In the genomic region with DNA sequence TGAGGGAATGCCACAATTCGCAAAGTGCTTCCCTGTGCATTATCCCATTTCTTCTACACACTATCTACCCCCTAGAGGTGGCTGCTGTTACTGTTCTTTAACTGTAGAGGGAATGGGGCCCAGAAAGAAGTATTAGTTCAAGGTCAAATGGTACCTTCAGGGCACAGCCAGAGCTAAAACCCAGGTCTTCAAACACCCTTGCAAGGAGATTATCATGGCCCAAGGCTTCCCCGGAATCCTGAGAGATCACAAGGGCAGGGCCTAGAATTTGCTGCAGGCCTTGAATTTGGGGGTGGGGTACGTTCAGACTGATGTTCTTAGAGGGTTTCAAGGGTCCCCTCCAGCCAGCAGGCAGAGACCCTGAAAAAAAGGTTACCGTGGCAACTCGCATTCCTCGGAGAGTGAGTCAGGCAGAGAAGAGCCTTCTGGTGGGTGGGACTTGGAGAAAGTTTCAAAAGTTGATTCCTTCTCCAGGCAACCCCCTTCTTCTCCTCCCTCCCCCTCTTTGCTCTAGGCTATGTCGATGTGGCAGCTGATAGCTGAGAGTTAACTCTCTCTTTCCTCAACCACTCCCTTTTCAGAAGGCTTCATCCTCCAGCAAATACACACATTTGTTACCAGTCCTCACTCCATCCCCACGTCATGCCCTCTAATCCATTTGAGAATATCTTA, we compare ENCODE assay signal across 8 cellular contexts. TPM values are rescaled to one million over a fixed set of nuclear protein-coding genes. Genes with fewer than 3 reads are reported as not detected.
DNase-seq lines count a peak whose midpoint lies in the region; ATAC-seq, FAIRE-seq and TF ChIP-seq lines count a peak whose summit lies in the region.

No MANE protein-coding gene starts in this region.

- peak; percentile 16; the same call in 1 of the 3 replicates for ATAC-seq in HepG2
- peak; percentile 69 for ATAC-seq in upper lobe of right lung
- no peak for ATAC-seq in GM19395 (IDR thresholded peaks at IDR 0.05; ENCODE audit: unreplicated experiment)

- H3K9me3 ChIP-seq in HepG2 (ENCODE audit: low read length) = no peaks in the 10 kb centered on the region
- no peaks in the 10 kb centered on the region for H3K9me3 ChIP-seq in upper lobe of right lung

- TF ChIP-seq RAD21 in HepG2 (CRISPR knock-in tag; IDR thresholded peaks at IDR 0.05) = no peak

- H3K79me2 ChIP-seq in HepG2 (ENCODE audit: insufficient read depth, low read length) = no peaks in the 10 kb centered on the region

- H3K27me3 ChIP-seq in HepG2 (ENCODE audit: control insufficient read depth in 1 of 2, insufficient read depth in 2 of 2, low read length in 2 of 2) (no peaks in the 10 kb centered on the region), upper lobe of right lung (no peaks in the 10 kb centered on the region)

- in situ Hi-C loops in HepG2 (cut with HindIII; ENCODE audit: extremely low pct_ligation_motif_present, low pct_unique_long_range_greater_than_20kb) = no loop called here

- no peaks in the 10 kb centered on the region for H4K20me1 ChIP-seq in HepG2 (ENCODE audit: insufficient read depth, low read length)

- peaks cover 30% of the 10 kb centered on the region for H3K4me1 ChIP-seq in HepG2 (ENCODE audit: insufficient read depth, low read length)
- H3K4me1 ChIP-seq in upper lobe of right lung = peaks cover 54% of the 10 kb centered on the region

- H3K27ac ChIP-seq in HepG2 (ENCODE audit: extremely low read length, insufficient read depth, low read length) (no peak overlapping the region), upper lobe of right lung (peak overlapping the region; percentile 90)

- H3K4me3 ChIP-seq in HepG2 (replicated peaks in 1 of 3; ENCODE audit: insufficient read depth in 1 of 3, low read depth in 2 of 3, low read length in 3 of 3) (no peak overlapping the region), upper lobe of right lung (peak overlapping the region; percentile 62)

- FAIRE-seq in HTR-8/SVneo (lab: Jason Lieb, UNC) (peak; percentile 89), HepG2 (lab: Jason Lieb, UNC) (no peak)

- TF ChIP-seq EP300 in HepG2 (IDR thresholded peaks at IDR 0.05; ENCODE audit: low read depth in 2 of 2, low read length in 2 of 2) (no peak), HepG2 (CRISPR knock-in tag; IDR thresholded peaks at IDR 0.05; ENCODE audit: borderline replicate concordance) (no peak)

- H2AFZ ChIP-seq in HepG2 (ENCODE audit: low read length) = no peak overlapping the region

- no peak overlapping the region for H3K4me2 ChIP-seq in HepG2 (ENCODE audit: low read depth, low read length)

- CTCF ChIA-PET in HepG2 (lab: Yijun Ruan, JAX; ENCODE audit: low intra/inter-chr PET ratio, low total read pairs) = no interaction called here

- BruUV-seq in HepG2 (replicated peaks; lab: Mats Ljungman, UMichigan) = no TSS peak

- DNase-seq in A172 (ENCODE audit: low spot score) (peak; percentile 98), HTR-8/SVneo (ENCODE audit: insufficient read length, low spot score) (peak; percentile 73), cerebellar cortex (ENCODE audit: low spot score) (peak; percentile 43), HepG2 (ENCODE audit: low spot score) (no peak), upper lobe of right lung (no peak), AML-193 (lab: John Stamatoyannopoulos, UW) (no peak), SKM-1 treated with dmso at 0.1 percent for 144 hours (lab: John Stamatoyannopoulos, UW; ENCODE audit: unreplicated experiment) (no peak)

- no peak overlapping the region for H3K9ac ChIP-seq in HepG2 (ENCODE audit: insufficient read depth, low read depth, low read length)

- POLR2A ChIA-PET in HepG2 (lab: Yijun Ruan, JAX) = interaction anchor here (0.9 to 1.1 kb wide), 2 partner anchors 14 to 86 kb away, joined by 3 read pairs; no protein-coding TSS in a partner anchor

- intact Hi-C loops in HepG2 (cut with micrococcal nuclease; ENCODE audit: unreplicated experiment) (loop anchor here (5.0 kb wide), 1 partner anchor 72 kb away; a partner anchor contains a TSS), upper lobe of right lung (cut with DNase I) (no loop called here)

- WGBS in HepG2 (ENCODE audit: low lambda C conversion rate) = 29% methylated on average over 6 of the region's 8 CpGs

- H3K36me3 ChIP-seq in HepG2 (replicated peaks in 1 of 2; ENCODE audit: control insufficient read depth in 1 of 2, insufficient read depth in 2 of 2, low read length in 2 of 2) (no peaks in the 10 kb centered on the region), upper lobe of right lung (peaks cover 7% of the 10 kb centered on the region)

- no peak for TF ChIP-seq CTCF in HepG2 (CRISPR knock-in tag; IDR thresholded peaks at IDR 0.05)
- peak; percentile 31 for TF ChIP-seq CTCF in upper lobe of right lung (IDR thresholded peaks at IDR 0.05)

- no peak for TF ChIP-seq POLR2A in HepG2 (IDR thresholded peaks at IDR 0.05; ENCODE audit: insufficient read depth in 1 of 2, low read depth in 2 of 2, low read length in 2 of 2)

TF ChIP-seq in HepG2, 621 proteins besides CTCF, POLR2A, EP300 and RAD21:
- TF ChIP-seq FOSL2 (CRISPR knock-in tag; IDR thresholded peaks at IDR 0.05) (0 out of 2 replicates have a peak, but pooled peaks have one; percentile 36), RFX3 (CRISPR knock-in tag; IDR thresholded peaks at IDR 0.05) (0 out of 2 replicates have a peak, but pooled peaks have one; percentile 22), TEAD3 (CRISPR knock-in tag; optimal IDR thresholded peaks at IDR 0.05; ENCODE audit: borderline replicate concordance) (peak; percentile 16), BORCS8-MEF2B (CRISPR knock-in tag; IDR thresholded peaks at IDR 0.05) (no peak), ZC3H13 (CRISPR knock-in tag; IDR thresholded peaks at IDR 0.05) (no peak), PLRG1 (conservative IDR thresholded peaks at IDR 0.05) (no peak)

RNA-seq across cellular contexts. Expression of a gene that starts 1.9 kb away (rescaled TPM):
- total RNA-seq in A172 (2014; rRNA removed; shearing (Covaris generic)) = 3,811 and 5,357 TPM in 2 replicates
- total RNA-seq in HepG2 (2016; rRNA removed; fragmentation: Illumina TruSeq; extraction: Trizol) = 75.5 and 192 TPM in 2 replicates
- 9.1 and 9.9 TPM in 2 replicates for total RNA-seq in HepG2 (2016; cell fraction: cytosol; rRNA removed; fragmentation: Illumina TruSeq; extraction: Trizol; ENCODE audit: low read depth)
- 71.7 and 190 TPM in 2 replicates for total RNA-seq in HepG2 (2016; cell fraction: insoluble cytoplasmic fraction; rRNA removed; fragmentation: Illumina TruSeq; extraction: Trizol)
- 37.6 and 38.8 TPM in 2 replicates for total RNA-seq in HepG2 (2016; cell fraction: membrane; rRNA removed; fragmentation: Illumina TruSeq; extraction: Trizol)
- total RNA-seq in HepG2 (2016; cell fraction: nucleus; rRNA removed; fragmentation: Illumina TruSeq; extraction: Trizol) = 149 and 175 TPM in 2 replicates
- polyA plus RNA-seq in HepG2 (2011; rRNA removed) = 65.0 and 76.7 TPM in 2 replicates
- 54.8 and 70.7 TPM in 2 replicates for polyA plus RNA-seq in HepG2 (2011; cell fraction: cytosol; rRNA removed)
- polyA plus RNA-seq in HepG2 (2011; cell fraction: nucleus; rRNA removed) = 37.4 and 43.1 TPM in 2 replicates
- 35.8 and 37.1 TPM in 2 replicates for polyA plus RNA-seq in HepG2 (2012)
- 23.5 and 31.8 TPM in 2 replicates for polyA plus RNA-seq in HepG2 (2016; cell fraction: cytosol; fragmentation: Illumina TruSeq; extraction: Trizol; ENCODE audit: low read depth)
- polyA plus RNA-seq in HepG2 (2016; cell fraction: insoluble cytoplasmic fraction; fragmentation: Illumina TruSeq; extraction: Trizol; ENCODE audit: low read depth) = 109 and 123 TPM in 2 replicates
- polyA plus RNA-seq in HepG2 (2016; cell fraction: membrane; fragmentation: Illumina TruSeq; extraction: Trizol; ENCODE audit: low read depth) = 43.6 and 45.2 TPM in 2 replicates
- 354 and 386 TPM in 2 replicates for polyA plus RNA-seq in HepG2 (2016; cell fraction: nucleus; fragmentation: Illumina TruSeq; extraction: Trizol; ENCODE audit: insufficient read depth, low read depth)
- polyA minus RNA-seq in HepG2 (2011; rRNA and poly(A)+ RNA removed; ENCODE audit: low replicate concordance) = 64.6 TPM in 1 of 2 replicates, not detected in the other
- polyA minus RNA-seq in HepG2 (2011; cell fraction: cytosol; rRNA and poly(A)+ RNA removed) = 30.4 and 42.5 TPM in 2 replicates
- polyA minus RNA-seq in HepG2 (2011; cell fraction: nucleus; rRNA and poly(A)+ RNA removed) = 9.7 and 14.0 TPM in 2 replicates
- 1,248 TPM for total RNA-seq in upper lobe of right lung

Comparison
In these comparisons a context has a peak if more than half of its experiments do, and no peak if none do; other contexts are left out.
1. DNase-seq: peak in A172 (single experiment), HTR-8/SVneo (single experiment) and cerebellar cortex (single experiment); none in HepG2 (single experiment), upper lobe of right lung (single experiment), AML-193 (0 of 2) and SKM-1 treated with dmso at 0.1 percent for 144 hours (single experiment).